26 cellular contexts compared by ENCODE assay signal in the genomic region with DNA sequence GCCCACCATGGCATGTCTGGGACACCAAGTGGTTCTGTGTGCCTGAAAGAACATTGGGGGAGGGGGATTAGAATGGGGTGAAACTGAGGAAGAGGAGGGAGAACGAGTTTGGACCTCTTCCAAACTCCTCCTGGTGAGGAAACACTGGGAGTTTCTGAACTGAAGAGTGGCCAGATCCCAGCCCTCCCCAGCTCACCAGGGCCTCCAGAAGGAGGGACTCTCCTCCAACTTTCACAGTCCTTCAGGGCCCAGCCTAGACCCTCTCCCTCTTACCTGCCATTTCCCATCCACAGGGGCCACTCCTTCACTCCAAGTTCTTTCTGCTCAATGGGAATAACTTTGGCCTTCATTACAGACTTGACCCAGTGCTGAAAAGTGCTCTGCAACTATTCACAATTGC.
"Had no signal": no experiment of that assay in that cellular context is flagged by ENCODE, and none has a peak within 500 bp of the region (broad histone marks: within the 10 kb centered on the region; RNA-seq: fewer than 3 reads in every experiment).

No MANE protein-coding gene starts in this region.

- H3K4me1 ChIP-seq: gastrocnemius medialis, pancreas, stomach, thyroid gland had no signal

- H3K27ac Mint-ChIP-seq: mesothelial cell of epicardium; naive B cell; natural killer cell treated with Interleukin-12 subunit alpha and Interleukin-12 subunit beta and Interleukin-15 and Interleukin-18, amount 100 ng/mL, for 72 hours; stimulated activated effector memory CD8-positive, alpha-beta T cell treated with anti-CD3 and anti-CD28 coated beads, Interleukin-12 subunit alpha, Interleukin-12 subunit beta, amount 100 ng/mL, for 72 hours had no signal

- H3K9me3 ChIP-seq: gastrocnemius medialis, neutrophil, pancreas, thyroid gland had no signal

- H3K36me3 ChIP-seq: gastrocnemius medialis, heart left ventricle, neutrophil, pancreas, stomach, thyroid gland had no signal

- H3K4me3 ChIP-seq: dorsolateral prefrontal cortex, gastrocnemius medialis, heart left ventricle, mucosa of descending colon, pancreas, smooth muscle cell, stomach, thyroid gland had no signal

- H3K36me3 Mint-ChIP-seq: mesothelial cell of epicardium; stimulated activated effector memory CD8-positive, alpha-beta T cell treated with anti-CD3 and anti-CD28 coated beads, Interleukin-12 subunit alpha, Interleukin-12 subunit beta, amount 100 ng/mL, for 72 hours had no signal

- H3K4me3 Mint-ChIP-seq: mesothelial cell of epicardium; naive B cell; natural killer cell treated with Interleukin-12 subunit alpha and Interleukin-12 subunit beta and Interleukin-15 and Interleukin-18, amount 100 ng/mL, for 72 hours; neural crest cell; stimulated activated effector memory CD8-positive, alpha-beta T cell treated with anti-CD3 and anti-CD28 coated beads, Interleukin-12 subunit alpha, Interleukin-12 subunit beta, amount 100 ng/mL, for 72 hours had no signal

- ATAC-seq: esophagus mucosa; gastrocnemius medialis; left colon; mucosa of descending colon; natural killer cell treated with Interleukin-12 subunit alpha and Interleukin-12 subunit beta and Interleukin-15 and Interleukin-18, amount 100 ng/mL, for 72 hours; stimulated activated effector memory CD8-positive, alpha-beta T cell treated with anti-CD3 and anti-CD28 coated beads, Interleukin-12 subunit alpha, Interleukin-12 subunit beta, amount 100 ng/mL, for 72 hours had no signal

- H3K27me3 ChIP-seq: gastrocnemius medialis, heart left ventricle, neutrophil, pancreas, thyroid gland had no signal

- DNase-seq: effector CD4-positive, alpha-beta T cell; foreskin fibroblast; left colon; mesenchymal stem cell; mucosa of descending colon; naive B cell; retina; stimulated activated CD4-positive, alpha-beta T cell treated with anti-CD3 and anti-CD28 coated beads, Interleukin-12 subunit alpha, Interleukin-12 subunit beta, amount 100 ng/mL, for 4 hours; stimulated activated CD4-positive, alpha-beta T cell treated with anti-CD3 and anti-CD28 coated beads, Interleukin-1b, Interleukin-23, amount 100 ng/mL, for 48 hours; stimulated activated CD4-positive, alpha-beta T cell treated with anti-CD3 and anti-CD28 coated beads, Interleukin-4, amount 100 ng/mL, for 24 hours; stimulated activated naive CD4-positive, alpha-beta T cell treated with Interleukin-2 at 50 U/mL for 16 hours; stomach; trophoblast cell had no signal

- H3K27ac ChIP-seq: dorsolateral prefrontal cortex, epithelial cell of prostate, gastrocnemius medialis, heart left ventricle, neutrophil, pancreas, stomach, thyroid gland had no signal

- H3K4me1 Mint-ChIP-seq: mesothelial cell of epicardium; naive B cell; neural crest cell; stimulated activated effector memory CD8-positive, alpha-beta T cell treated with anti-CD3 and anti-CD28 coated beads, Interleukin-12 subunit alpha, Interleukin-12 subunit beta, amount 100 ng/mL, for 72 hours had no signal
